10 cellular contexts compared by ENCODE assay signal in the genomic region with DNA sequence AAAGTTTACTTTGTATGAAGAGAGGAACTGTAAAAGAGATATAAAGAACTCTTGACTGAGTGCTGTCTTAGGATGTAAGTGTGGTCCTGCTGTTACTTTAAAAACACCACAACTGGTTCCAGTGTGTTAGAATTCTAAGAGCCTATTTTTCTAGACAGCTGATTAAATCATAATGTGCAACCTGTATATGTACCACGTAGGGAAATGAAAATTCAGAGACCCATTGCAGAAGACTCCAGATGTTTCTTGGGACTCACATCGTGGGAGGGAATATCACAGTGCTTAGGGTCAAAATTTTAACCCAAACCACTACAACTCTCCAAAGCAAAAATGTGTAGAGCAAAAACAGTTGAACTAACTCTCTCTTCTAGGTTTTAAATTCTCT.
DNase-seq lines count a peak whose midpoint lies in the region; ATAC-seq, FAIRE-seq and TF ChIP-seq lines count a peak whose summit lies in the region.
"Had no signal": no experiment of that assay in that cellular context is flagged by ENCODE, and none has a peak within 500 bp of the region (broad histone marks: within the 10 kb centered on the region; RNA-seq: fewer than 3 reads in every experiment).

No MANE protein-coding gene starts in this region.

- no peaks in the 10 kb centered on the region for H3F3A ChIP-seq in GM23338 (replicated peaks; ENCODE audit: low read depth)

- H3K4me2 ChIP-seq in GM23338: no peak overlapping the region

- peak overlapping the region; percentile 89; the same call in 1 of the 2 replicates for H2AFZ ChIP-seq in GM23338

- no peaks in the 10 kb centered on the region for H3K9me3 Mint-ChIP-seq in GM23338

- H3K36me3 ChIP-seq in GM23338 (ENCODE audit: insufficient read depth) (no peaks in the 10 kb centered on the region), adipocyte (ENCODE audit: control insufficient read depth, insufficient read depth, low read length, severe bottlenecking) (no peaks in the 10 kb centered on the region), mucosa of descending colon (ENCODE audit: low read depth) (no peaks in the 10 kb centered on the region), testis (ENCODE audit: low read depth, missing control alignments) (no peaks in the 10 kb centered on the region)
- H3K36me3 ChIP-seq: HAP-1 had no signal

- WGBS in testis, 2 donors: 10 to 36% methylated on average over 2 of the region's 2 CpGs

- intact Hi-C loops in mucosa of descending colon (cut with DNase I, micrococcal nuclease) (no loop called here), testis (cut with DNase I; ENCODE audit: low total_unique reads) (no loop called here)

- H3K27me3 Mint-ChIP-seq in GM23338 (ENCODE audit: insufficient read depth, low read depth, poor library complexity): peaks cover 2% of the 10 kb centered on the region

- H3K27me3 ChIP-seq in GM23338 (ENCODE audit: insufficient read depth) (no peaks in the 10 kb centered on the region), adipocyte (replicated peaks; ENCODE audit: control insufficient read depth, insufficient read depth, low read length) (no peaks in the 10 kb centered on the region), testis (no peaks in the 10 kb centered on the region)

- FAIRE-seq in frontal cortex (lab: Jason Lieb, UNC): no peak

- H3K27ac ChIP-seq in GM23338 (ENCODE audit: low read depth): no peak overlapping the region
- H3K27ac ChIP-seq in testis: peak overlapping the region in 1 of 2 donors; percentile 38

- peaks cover 2% of the 10 kb centered on the region; the same call in 1 of the 3 replicates for H3K4me1 Mint-ChIP-seq in GM23338

- no peaks in the 10 kb centered on the region for H3K79me2 ChIP-seq in GM23338 (replicated peaks; ENCODE audit: insufficient read depth)

- H3K36me3 Mint-ChIP-seq in GM23338 (ENCODE audit: low read depth): no peaks in the 10 kb centered on the region

- peak overlapping the region; percentile 53 for H3K9ac ChIP-seq in adipocyte (ENCODE audit: low read length)

- H3K9me3 ChIP-seq in adipocyte (ENCODE audit: control insufficient read depth, low read length) (no peaks in the 10 kb centered on the region), mucosa of descending colon (no peaks in the 10 kb centered on the region), testis (no peaks in the 10 kb centered on the region)
- H3K9me3 ChIP-seq: HAP-1 had no signal

- H3K27ac Mint-ChIP-seq in GM23338: no peak overlapping the region

- peaks cover 4% of the 10 kb centered on the region; the same call in 1 of the 2 replicates for H3K4me1 ChIP-seq in GM23338 (ENCODE audit: insufficient read depth)
- H3K4me1 ChIP-seq in adipocyte (ENCODE audit: control insufficient read depth, insufficient read depth, low read length): peaks cover 16% of the 10 kb centered on the region
- no peaks in the 10 kb centered on the region for H3K4me1 ChIP-seq in mucosa of descending colon (ENCODE audit: low read depth)
- H3K4me1 ChIP-seq in testis: peaks cover 7% of the 10 kb centered on the region
- H3K4me1 ChIP-seq: HAP-1 had no signal

- no peaks in the 10 kb centered on the region for H4K20me1 ChIP-seq in GM23338 (replicated peaks; ENCODE audit: insufficient read depth)

- H3K4me3 ChIP-seq in AG09309 (ENCODE audit: control insufficient read depth, low read depth, low read length) (peak overlapping the region; percentile 10), GM23338 (no peak overlapping the region), adipocyte (ENCODE audit: low read length) (peak overlapping the region; percentile 54), mucosa of descending colon (no peak overlapping the region), testis (no peak overlapping the region)
- H3K4me3 ChIP-seq: HAP-1 had no signal

- no peak for TF ChIP-seq POLR2A in testis (IDR thresholded peaks at IDR 0.05)

- no peak for TF ChIP-seq CTCF in AG09309 (IDR thresholded peaks at IDR 0.05; ENCODE audit: control insufficient read depth, insufficient read depth, low read depth, low read length, missing control alignments)
- no peak for TF ChIP-seq CTCF in GM23338 (conservative IDR thresholded peaks at IDR 0.05; ENCODE audit: low read depth in 2 of 2)
- TF ChIP-seq CTCF in mucosa of descending colon (IDR thresholded peaks at IDR 0.05): no peak
- TF ChIP-seq CTCF in testis (IDR thresholded peaks at IDR 0.05): no peak

- H3K9me2 ChIP-seq in GM23338 (ENCODE audit: insufficient read depth): no peaks in the 10 kb centered on the region

- no peak overlapping the region for H3K4me3 Mint-ChIP-seq in GM23338

- DNase-seq in AG09309 (ENCODE audit: low read depth) (no peak), GM23338 (ENCODE audit: low spot score) (no peak), adipocyte (ENCODE audit: low read depth) (no peak), mucosa of descending colon (no peak), frontal cortex (ENCODE audit: low spot score in 2 of 2) (no peak), testis (no peak)
- DNase-seq: NCI-H446 had no signal

- ATAC-seq in GM23338: no peak
- ATAC-seq in mucosa of descending colon: peak; percentile 22
- ATAC-seq in HG02840 (IDR thresholded peaks at IDR 0.05; ENCODE audit: low FRiP score, unreplicated experiment): no peak
- ATAC-seq in HG03175 (IDR thresholded peaks at IDR 0.05; ENCODE audit: unreplicated experiment): no peak

TF ChIP-seq in GM23338, 12 proteins besides CTCF, POLR2A, EP300 and RAD21 (continues in another document):
- TF ChIP-seq STAT1 (IDR thresholded peaks at IDR 0.05; ENCODE audit: unreplicated experiment) (no peak), ZNF114 (CRISPR knock-in tag; IDR thresholded peaks at IDR 0.05) (no peak), EZH2phosphoT487 (IDR thresholded peaks at IDR 0.05; ENCODE audit: unreplicated experiment) (no peak), ZNF331 (CRISPR knock-in tag; IDR thresholded peaks at IDR 0.05; ENCODE audit: low read depth) (no peak), JUNB (IDR thresholded peaks at IDR 0.05; ENCODE audit: unreplicated experiment) (no peak), EZH2 (IDR thresholded peaks at IDR 0.05; ENCODE audit: low read depth, unreplicated experiment) (no peak), POLR2AphosphoS5 (IDR thresholded peaks at IDR 0.05; ENCODE audit: low read depth) (no peak), REST (IDR thresholded peaks at IDR 0.05; ENCODE audit: unreplicated experiment) (no peak), ETS1 (IDR thresholded peaks at IDR 0.05) (no peak)

Comparison
In these comparisons a context has a peak if more than half of its experiments do, and no peak if none do; other contexts are left out.
1. H3K4me3 ChIP-seq: peak in AG09309 (single experiment) and adipocyte (single experiment); none in GM23338 (single experiment), mucosa of descending colon (single experiment) and testis (0 of 2).